8 cellular contexts compared by ENCODE assay signal in genomic region chr12:27523305-27523641, GRCh38. TPM values are rescaled to one million over a fixed set of nuclear protein-coding genes. Genes with fewer than 3 reads are reported as not detected.
A peak's percentile ranks its signal among the peaks of the same experiment; 100 is the strongest.
DNase-seq lines count a peak whose midpoint lies in the region; ATAC-seq and TF ChIP-seq lines count a peak whose summit lies in the region.

No MANE protein-coding gene starts in this region.

- BruUV-seq in PC-3 (replicated peaks; lab: Mats Ljungman, UMichigan), result no TSS peak

- no peak for DNase-seq in GM23338 (ENCODE audit: low spot score)
- peak; percentile 16 for DNase-seq in PC-3
- DNase-seq in epithelial cell of proximal tubule (ENCODE audit: low read depth), result no peak
- no peak for DNase-seq in omental fat pad (ENCODE audit: low spot score)
- no peak for DNase-seq in GM19238 (ENCODE audit: insufficient read length, low spot score)

- H2AFZ ChIP-seq in GM23338 (no peak overlapping the region), PC-3 (ENCODE audit: low read length) (peak overlapping the region; percentile 87)

- H4K20me1 ChIP-seq in GM23338 (replicated peaks; ENCODE audit: insufficient read depth) (peaks cover 4% of the 10 kb centered on the region), PC-3 (ENCODE audit: low read length) (0 out of 2 replicates have a peak, but pooled peaks cover 7% of the 10 kb centered on the region)

- H3K4me2 ChIP-seq in GM23338, result peak overlapping the region; percentile 75
- peak overlapping the region; percentile 97 for H3K4me2 ChIP-seq in PC-3 (ENCODE audit: low read length)

- no peaks in the 10 kb centered on the region for H3K9me3 Mint-ChIP-seq in GM23338

- no peaks in the 10 kb centered on the region for H3F3A ChIP-seq in GM23338 (replicated peaks; ENCODE audit: low read depth)
- H3F3A ChIP-seq in PC-3 (ENCODE audit: low read length, unreplicated experiment), result no peaks in the 10 kb centered on the region

- H3K4me1 Mint-ChIP-seq in GM23338, result peaks cover 48% of the 10 kb centered on the region

- H3K27me3 ChIP-seq in GM23338 (ENCODE audit: insufficient read depth) (peaks cover 12% of the 10 kb centered on the region), PC-3 (ENCODE audit: low read length) (no peaks in the 10 kb centered on the region), rectal smooth muscle tissue (ENCODE audit: control insufficient read depth, insufficient read depth, low read length) (no peaks in the 10 kb centered on the region)

- no peaks in the 10 kb centered on the region for H3K9me3 ChIP-seq in PC-3 (ENCODE audit: low read length)

- POLR2A ChIA-PET in PC-3 (lab: Charles Lee; ENCODE audit: unreplicated experiment), result interaction anchor here (0.5 to 1.7 kb wide), 6 partner anchors 49 to 390 kb away, joined by 3 to 10 read pairs (median 4); no protein-coding TSS in a partner anchor

- H3K36me3 Mint-ChIP-seq in GM23338 (ENCODE audit: low read depth), result no peaks in the 10 kb centered on the region

- H3K79me2 ChIP-seq in GM23338 (replicated peaks; ENCODE audit: insufficient read depth) (peaks cover 31% of the 10 kb centered on the region), PC-3 (ENCODE audit: low read length) (peaks cover 40% of the 10 kb centered on the region)

- ATAC-seq in GM18502 (IDR thresholded peaks at IDR 0.05; ENCODE audit: poor library complexity, unreplicated experiment) (peak; percentile 7), GM23338 (no peak), PC-3 (no peak; the same call in 1 of the 2 replicates), omental fat pad (ENCODE audit: low FRiP score) (no peak), HG02970 (IDR thresholded peaks at IDR 0.05; ENCODE audit: low FRiP score, unreplicated experiment) (no peak)

- no peak for TF ChIP-seq CTCF in GM23338 (conservative IDR thresholded peaks at IDR 0.05; ENCODE audit: low read depth in 2 of 2)
- TF ChIP-seq CTCF in PC-3 (conservative IDR thresholded peaks at IDR 0.05; ENCODE audit: low read depth, low read length), result no peak
- no peak for TF ChIP-seq CTCF in epithelial cell of proximal tubule (conservative IDR thresholded peaks at IDR 0.05; ENCODE audit: low read depth, low read length)
- no peak for TF ChIP-seq CTCF in omental fat pad (IDR thresholded peaks at IDR 0.05)

- peaks cover 4% of the 10 kb centered on the region for H3K27me3 Mint-ChIP-seq in GM23338 (ENCODE audit: insufficient read depth, low read depth, poor library complexity)

- H3K4me3 Mint-ChIP-seq in GM23338, result peak overlapping the region; percentile 75

- peak overlapping the region; percentile 80 for H3K9ac ChIP-seq in PC-3 (ENCODE audit: low read length)
- peak overlapping the region; percentile 39 for H3K9ac ChIP-seq in rectal smooth muscle tissue (ENCODE audit: low read length)

- peak overlapping the region; percentile 56 for H3K4me3 ChIP-seq in GM23338
- peak overlapping the region; percentile 80 for H3K4me3 ChIP-seq in PC-3 (ENCODE audit: low read length)
- H3K4me3 ChIP-seq in epithelial cell of proximal tubule (ENCODE audit: low read depth, low read length), result peak overlapping the region; percentile 81
- H3K4me3 ChIP-seq in rectal smooth muscle tissue (ENCODE audit: low read length), result peak overlapping the region; percentile 93

- H3K36me3 ChIP-seq in GM23338 (ENCODE audit: insufficient read depth) (no peaks in the 10 kb centered on the region), PC-3 (ENCODE audit: low read depth, low read length) (no peaks in the 10 kb centered on the region), rectal smooth muscle tissue (ENCODE audit: control insufficient read depth, insufficient read depth, low read length) (no peaks in the 10 kb centered on the region)

- H3K4me1 ChIP-seq in GM23338 (ENCODE audit: insufficient read depth), result peaks cover 40% of the 10 kb centered on the region
- H3K4me1 ChIP-seq in PC-3 (ENCODE audit: insufficient read depth, low read length), result peaks cover 17% of the 10 kb centered on the region
- peaks cover 7% of the 10 kb centered on the region for H3K4me1 ChIP-seq in rectal smooth muscle tissue (ENCODE audit: control insufficient read depth, insufficient read depth, low read length)

- H3K27ac Mint-ChIP-seq in GM23338, result peak overlapping the region; percentile 96

- intact Hi-C loops in PC-3 (cut with micrococcal nuclease), result loop anchor here (10.0 kb wide), 1 partner anchor 182 kb away; no protein-coding TSS in a partner anchor

- H3K27ac ChIP-seq in GM23338 (ENCODE audit: low read depth), result peak overlapping the region; percentile 93
- peak overlapping the region; percentile 59 for H3K27ac ChIP-seq in PC-3 (ENCODE audit: low read length)
- peak overlapping the region; percentile 85 for H3K27ac ChIP-seq in rectal smooth muscle tissue (ENCODE audit: low read depth, low read length)

- CTCF ChIA-PET in PC-3 (lab: Charles Lee), result interaction anchor here (0.6 to 1.6 kb wide), 4 partner anchors 89 to 683 kb away, joined by 3 to 7 read pairs (median 6); no protein-coding TSS in a partner anchor

- no peaks in the 10 kb centered on the region for H3K9me2 ChIP-seq in GM23338 (ENCODE audit: insufficient read depth)
- H3K9me2 ChIP-seq in PC-3 (replicated peaks; ENCODE audit: low read length), result no peaks in the 10 kb centered on the region

TF ChIP-seq in GM23338, 12 proteins besides CTCF, POLR2A, EP300 and RAD21:
- TF ChIP-seq STAT1 (IDR thresholded peaks at IDR 0.05; ENCODE audit: unreplicated experiment) (no peak), JUNB (IDR thresholded peaks at IDR 0.05; ENCODE audit: unreplicated experiment) (no peak)

RNA-seq across cellular contexts. Expression of gene PPFIBP1, which starts 0.7 kb away (rescaled TPM):
- 27.0 and 33.2 TPM in 2 replicates for total RNA-seq in GM23338 (2014; rRNA removed; shearing (Covaris generic))
- polyA plus RNA-seq in GM23338 (2016; fragmentation: Nextera tagmentation; extraction: Ambion mirVana), result 38.9 and 41.9 TPM in 2 replicates
- total RNA-seq in PC-3 (2014; rRNA removed) (56.9 and 57.2 TPM in 2 replicates), epithelial cell of proximal tubule (56.6 and 81.5 TPM in 2 replicates), omental fat pad (100 to 1,000 TPM in 1 of 4 donors, 10 to 100 TPM in 3; 40.2 to 164 (median 56.5) TPM)
